In genomic region chr2:100692381-100692780, GRCh38 we compare ENCODE assay signal across 23 cellular contexts.
"Had no signal": no experiment of that assay in that cellular context is flagged by ENCODE, and none has a peak within 500 bp of the region (broad histone marks: within the 10 kb centered on the region; RNA-seq: fewer than 3 reads in every experiment).

No MANE protein-coding gene starts in this region.

- H3K4me3 ChIP-seq: colonic mucosa, gastrocnemius medialis, heart right ventricle, lung, sigmoid colon, skin epidermis, stomach, thoracic aorta, transverse colon had no signal

- H3K4me1 ChIP-seq: colonic mucosa, gastrocnemius medialis, sigmoid colon, stomach, transverse colon had no signal

- H3K27ac ChIP-seq: colonic mucosa, gastrocnemius medialis, heart right ventricle, sigmoid colon, skin epidermis, stomach, thoracic aorta, transverse colon had no signal

- DNase-seq: cerebellar nuclear complex; colonic mucosa; effector CD4-positive, alpha-beta T cell; gastrocnemius medialis; heart right ventricle; hypothalamus; immature natural killer cell; kidney; left cardiac atrium; left ventricle myocardium superior; mesendoderm; naive B cell; occipital lobe; sigmoid colon; stimulated activated CD4-positive, alpha-beta T cell treated with anti-CD3 and anti-CD28 coated beads, Interleukin-12 subunit alpha, Interleukin-12 subunit beta, amount 100 ng/mL, for 4 hours; stimulated activated naive CD4-positive, alpha-beta T cell; stomach; substantia nigra; transverse colon had no signal

- ATAC-seq: gastrocnemius medialis, heart right ventricle, left cardiac atrium, left ventricle myocardium superior had no signal

- H3K4me3 Mint-ChIP-seq: immature natural killer cell, naive B cell, nephron had no signal

- H3K4me1 Mint-ChIP-seq: immature natural killer cell, naive B cell, nephron had no signal

- H3K27me3 ChIP-seq: colonic mucosa, gastrocnemius medialis, heart right ventricle, sigmoid colon, stomach, transverse colon had no signal

- FAIRE-seq: kidney had no signal

- H3K9me3 ChIP-seq: colonic mucosa had no signal

- H3K36me3 ChIP-seq: colonic mucosa, gastrocnemius medialis, heart right ventricle, sigmoid colon, stomach, thoracic aorta, transverse colon had no signal

- H3K27ac Mint-ChIP-seq: immature natural killer cell, naive B cell, nephron had no signal
